Comparison of ENCODE assay signal across 20 cellular contexts in genomic region chr10:11435621-11436020, GRCh38.
"Had no signal": no experiment of that assay in that cellular context is flagged by ENCODE, and none has a peak within 500 bp of the region (broad histone marks: within the 10 kb centered on the region; RNA-seq: fewer than 3 reads in every experiment).

No MANE protein-coding gene starts in this region.

- H3K27ac Mint-ChIP-seq: activated CD4-positive, alpha-beta memory T cell treated with anti-CD3 and anti-CD28 coated beads, Interleukin-2, amount 10 ng/mL, durations not matched to agents 7 days and 5 days; activated naive CD8-positive, alpha-beta T cell treated with anti-CD3 and anti-CD28 coated beads for 36 hours; dendritic cell treated with granulocyte-macrophage colony-stimulating factor and Interleukin-4, amounts not matched to agents 40 ng/mL and 50 ng/mL, for 4 days; effector memory CD8-positive, alpha-beta T cell; stimulated activated effector memory CD8-positive, alpha-beta T cell treated with anti-CD3 and anti-CD28 coated beads, Interleukin-12 subunit alpha, Interleukin-12 subunit beta, amount 100 ng/mL, for 72 hours had no signal

- H3K4me3 Mint-ChIP-seq: activated CD4-positive, alpha-beta memory T cell treated with anti-CD3 and anti-CD28 coated beads, Interleukin-2, amount 10 ng/mL, durations not matched to agents 7 days and 5 days; activated naive CD8-positive, alpha-beta T cell treated with anti-CD3 and anti-CD28 coated beads for 36 hours; brain; dendritic cell treated with granulocyte-macrophage colony-stimulating factor and Interleukin-4, amounts not matched to agents 40 ng/mL and 50 ng/mL, for 4 days; effector memory CD8-positive, alpha-beta T cell; naive B cell; stimulated activated effector memory CD8-positive, alpha-beta T cell treated with anti-CD3 and anti-CD28 coated beads, Interleukin-12 subunit alpha, Interleukin-12 subunit beta, amount 100 ng/mL, for 72 hours had no signal

- H3K27me3 ChIP-seq: gastrocnemius medialis, thyroid gland, uterus had no signal

- H3K9me3 ChIP-seq: gastrocnemius medialis, heart left ventricle, left lung, pancreas, thyroid gland, uterus had no signal

- H3K4me3 ChIP-seq: gastrocnemius medialis, heart left ventricle, left lung, pancreas, thyroid gland, uterus had no signal

- H3K4me1 ChIP-seq: gastrocnemius medialis, heart left ventricle, left lung, pancreas, thyroid gland, uterus had no signal

- ATAC-seq: effector memory CD8-positive, alpha-beta T cell; gastrocnemius medialis; heart left ventricle; left lung; pancreas; stimulated activated effector memory CD8-positive, alpha-beta T cell treated with anti-CD3 and anti-CD28 coated beads, Interleukin-12 subunit alpha, Interleukin-12 subunit beta, amount 100 ng/mL, for 72 hours had no signal

- H3K9me3 Mint-ChIP-seq: activated CD4-positive, alpha-beta memory T cell treated with anti-CD3 and anti-CD28 coated beads, Interleukin-2, amount 10 ng/mL, durations not matched to agents 7 days and 5 days; activated naive CD8-positive, alpha-beta T cell treated with anti-CD3 and anti-CD28 coated beads for 36 hours; dendritic cell treated with granulocyte-macrophage colony-stimulating factor and Interleukin-4, amounts not matched to agents 40 ng/mL and 50 ng/mL, for 4 days; effector memory CD8-positive, alpha-beta T cell; naive B cell; stimulated activated effector memory CD8-positive, alpha-beta T cell treated with anti-CD3 and anti-CD28 coated beads, Interleukin-12 subunit alpha, Interleukin-12 subunit beta, amount 100 ng/mL, for 72 hours had no signal

- H3K36me3 ChIP-seq: gastrocnemius medialis, heart left ventricle, left lung, pancreas, thyroid gland, uterus had no signal

- H3K36me3 Mint-ChIP-seq: activated naive CD8-positive, alpha-beta T cell treated with anti-CD3 and anti-CD28 coated beads for 36 hours; brain; naive B cell; stimulated activated effector memory CD8-positive, alpha-beta T cell treated with anti-CD3 and anti-CD28 coated beads, Interleukin-12 subunit alpha, Interleukin-12 subunit beta, amount 100 ng/mL, for 72 hours had no signal

- DNase-seq: activated CD4-positive, alpha-beta memory T cell treated with anti-CD3 and anti-CD28 coated beads, Interleukin-2, amount 10 ng/mL, durations not matched to agents 7 days and 5 days; activated CD4-positive, alpha-beta T cell treated with anti-CD3 and anti-CD28 coated beads for 4 hours; activated gamma-delta T cell treated with Interleukin-2 at 50 U/mL for 16 hours; activated naive CD8-positive, alpha-beta T cell treated with anti-CD3 and anti-CD28 coated beads for 36 hours; amygdala; cerebellar nuclear complex; effector memory CD8-positive, alpha-beta T cell; gastrocnemius medialis; heart left ventricle; left lung; naive B cell; pancreas; stimulated activated CD4-positive, alpha-beta T cell treated with anti-CD3 and anti-CD28 coated beads, Interleukin-2, amount 100 ng/mL, for 24 hours; T-helper 2 cell; thyroid gland; uterus had no signal

- H3K27ac ChIP-seq: epithelial cell of prostate, gastrocnemius medialis, heart left ventricle, left lung, pancreas, thyroid gland, uterus had no signal

- H3K27me3 Mint-ChIP-seq: activated naive CD8-positive, alpha-beta T cell treated with anti-CD3 and anti-CD28 coated beads for 36 hours; brain; dendritic cell treated with granulocyte-macrophage colony-stimulating factor and Interleukin-4, amounts not matched to agents 40 ng/mL and 50 ng/mL, for 4 days; effector memory CD8-positive, alpha-beta T cell had no signal
